Comparison of ENCODE assay signal across 14 cellular contexts in genomic region chr3:195582947-195583346, GRCh38. TPM values are rescaled to one million over a fixed set of nuclear protein-coding genes. Genes with fewer than 3 reads are reported as not detected.
DNase-seq lines count a peak whose midpoint lies in the region; ATAC-seq and TF ChIP-seq lines count a peak whose summit lies in the region.
"Had no signal": no experiment of that assay in that cellular context is flagged by ENCODE, and none has a peak within 500 bp of the region (broad histone marks: within the 10 kb centered on the region; RNA-seq: fewer than 3 reads in every experiment).

No MANE protein-coding gene starts in this region.

- intact Hi-C loops in lower leg skin (cut with DNase I; ENCODE audit: low total_unique reads), result no loop called here
- intact Hi-C loops in adrenal gland (cut with DNase I), result no loop called here

- no peak overlapping the region for H4K5ac ChIP-seq in mesendoderm (ENCODE audit: low read length)

- H2BK120ac ChIP-seq in mesendoderm (ENCODE audit: low read depth, low read length), result no peak overlapping the region

- H3K4ac ChIP-seq in mesendoderm (ENCODE audit: low read depth, low read length), result no peak overlapping the region

- no peak overlapping the region for H3K23ac ChIP-seq in mesendoderm (ENCODE audit: low read length)

- no peaks in the 10 kb centered on the region for H3K79me1 ChIP-seq in mesendoderm (ENCODE audit: low read length)

- H2AK5ac ChIP-seq in mesendoderm (ENCODE audit: low read length), result no peak overlapping the region

- WGBS in mesendoderm (ENCODE audit: extremely low coverage, insufficient coverage, low lambda C conversion rate), result no CpG with 5 or more reads among the region's 9 CpGs
- 77 to 84% methylated on average over 5 to 9 of the region's 9 CpGs for WGBS in lower leg skin, 2 donors
- 73 to 83% (median 80%) methylated on average over 9 of the region's 9 CpGs for WGBS in adrenal gland, 4 donors

- no peaks in the 10 kb centered on the region for H3K9me3 ChIP-seq in adrenal gland (replicated peaks in 1 of 3)
- H3K9me3 ChIP-seq: left lung had no signal

- H3K27me3 ChIP-seq in mesendoderm (ENCODE audit: insufficient read depth, low read length, poor library complexity) (no peaks in the 10 kb centered on the region), adrenal gland (no peaks in the 10 kb centered on the region)

- H3K79me2 ChIP-seq in mesendoderm (ENCODE audit: control insufficient read depth, insufficient read depth, low read length), result no peaks in the 10 kb centered on the region

- no peak overlapping the region for H3K9ac ChIP-seq in mesendoderm (ENCODE audit: low read length)

- H3K18ac ChIP-seq in mesendoderm (ENCODE audit: low read length), result no peak overlapping the region

- H2BK5ac ChIP-seq in mesendoderm (ENCODE audit: low read length), result no peak overlapping the region

- no peak overlapping the region for H4K8ac ChIP-seq in mesendoderm (ENCODE audit: low read depth, low read length)

- no peak for TF ChIP-seq POLR2A in lower leg skin (IDR thresholded peaks at IDR 0.05)
- no peak for TF ChIP-seq POLR2A in adrenal gland (IDR thresholded peaks at IDR 0.05)

- no peak overlapping the region for H3K56ac ChIP-seq in mesendoderm (ENCODE audit: low read length)

- ATAC-seq in esophagus mucosa (peak; percentile 26), HG03439 (IDR thresholded peaks at IDR 0.05; ENCODE audit: unreplicated experiment) (no peak)
- ATAC-seq: activated CD8-positive, alpha-beta memory T cell treated with anti-CD3 and anti-CD28 coated beads, Interleukin-2, amount 10 ng/mL, durations not matched to agents 7 days and 5 days had no signal

- DNase-seq in 8988T (peak; percentile 42), HT-29 (ENCODE audit: low spot score) (peak; percentile 54), mesendoderm (peak; percentile 65), HK-2 (ENCODE audit: unreplicated experiment) (no peak), lower leg skin (ENCODE audit: low spot score in 2 of 2) (no peak), adrenal gland (no peak)
- DNase-seq: activated CD8-positive, alpha-beta memory T cell treated with anti-CD3 and anti-CD28 coated beads, Interleukin-2, amount 10 ng/mL, durations not matched to agents 7 days and 5 days; foreskin fibroblast; left lung; NCI-H510A had no signal

- H3K4me1 ChIP-seq in mesendoderm (ENCODE audit: control insufficient read depth, low read depth, low read length), result no peaks in the 10 kb centered on the region
- H3K4me1 ChIP-seq in adrenal gland (replicated peaks in 1 of 2), result no peaks in the 10 kb centered on the region

- H3K36me3 ChIP-seq in mesendoderm (ENCODE audit: control insufficient read depth, insufficient read depth, low read length), result no peaks in the 10 kb centered on the region
- no peaks in the 10 kb centered on the region for H3K36me3 ChIP-seq in adrenal gland (replicated peaks in 1 of 2)
- H3K36me3 ChIP-seq: left lung had no signal

- no peak overlapping the region for H2BK15ac ChIP-seq in mesendoderm (replicated peaks; ENCODE audit: low read depth)

- H3K4me3 ChIP-seq in mesendoderm (ENCODE audit: low read length) (no peak overlapping the region), lower leg skin (ENCODE audit: low read depth, poor library complexity, severe bottlenecking) (no peak overlapping the region), adrenal gland (no peak overlapping the region)
- H3K4me3 ChIP-seq: left lung had no signal

- no peak overlapping the region for H3K4me2 ChIP-seq in mesendoderm (ENCODE audit: low read length)

- no peak overlapping the region for H3K27ac ChIP-seq in mesendoderm (ENCODE audit: low read depth, low read length)
- H3K27ac ChIP-seq in adrenal gland, result no peak overlapping the region
- H3K27ac ChIP-seq: left lung, RWPE1 had no signal

- TF ChIP-seq CTCF in lower leg skin (IDR thresholded peaks at IDR 0.05) (no peak), adrenal gland (IDR thresholded peaks at IDR 0.05) (no peak)

RNA-seq across cellular contexts. Expression of gene APOD, which starts 0.8 kb away (rescaled TPM):
- total RNA-seq in HT-29 (2014; rRNA removed; shearing (Covaris generic)), result 0.58 and 0.91 TPM in 2 replicates
- total RNA-seq in esophagus mucosa, result 3.5 TPM
- 0.07 TPM for polyA plus RNA-seq in mesendoderm (2013, experiment 1 of 2)
- polyA plus RNA-seq in mesendoderm (2013, experiment 2 of 2), result 0.04 TPM
- total RNA-seq in lower leg skin, result 100 to 1,000 TPM; 201 to 766 (median 373) TPM
- 10 to 100 TPM; 10.9 to 70.8 (median 34.2) TPM for total RNA-seq in adrenal gland
- 100 to 1,000 TPM in 1 of 3 donors, 10 to 100 TPM in 2; 48.9 to 523 (median 70.8) TPM for polyA plus RNA-seq in adrenal gland
- total RNA-seq: M059J had no signal

RNA-seq across cellular contexts. Expression of gene PPP1R2, which starts 39.8 kb away (rescaled TPM):
- total RNA-seq in HT-29 (2014; rRNA removed; shearing (Covaris generic)), result 121 and 140 TPM in 2 replicates
- total RNA-seq in esophagus mucosa, result 35.7 TPM
- polyA plus RNA-seq in mesendoderm (2013, experiment 1 of 2), result 20.5 TPM
- polyA plus RNA-seq in mesendoderm (2013, experiment 2 of 2), result 20.5 TPM
- total RNA-seq in lower leg skin, result 10 to 100 TPM; 45.5 to 80.7 (median 71.6) TPM
- 100 to 1,000 TPM in 1 of 8 donors, 10 to 100 TPM in 7; 35.8 to 179 (median 49.5) TPM for total RNA-seq in adrenal gland
- polyA plus RNA-seq in adrenal gland, result 100 to 1,000 TPM in 1 of 3 donors, 10 to 100 TPM in 2; 13.6 to 107 (median 16.2) TPM

Comparison
In these comparisons a context has a peak if more than half of its experiments do, and no peak if none do; other contexts are left out.
1. DNase-seq: peak in 8988T (single experiment), HT-29 (single experiment) and mesendoderm (single experiment); none in HK-2 (single experiment), lower leg skin (0 of 2) and adrenal gland (0 of 7).